Comparison of ENCODE assay signal across 21 cellular contexts in genomic region chr10:107139237-107139636, GRCh38. TPM values are rescaled to one million over a fixed set of nuclear protein-coding genes. Genes with fewer than 3 reads are reported as not detected.
A peak's percentile ranks its signal among the peaks of the same experiment; 100 is the strongest.
DNase-seq lines count a peak whose midpoint lies in the region; ATAC-seq, FAIRE-seq and TF ChIP-seq lines count a peak whose summit lies in the region.
"Had no signal": no experiment of that assay in that cellular context is flagged by ENCODE, and none has a peak within 500 bp of the region (broad histone marks: within the 10 kb centered on the region; RNA-seq: fewer than 3 reads in every experiment).

No MANE protein-coding gene starts in this region.

- peak in 1 of 2 experiments; percentile 36; a peak in 3 of 4 replicates for TF ChIP-seq RAD21 in K562 (CRISPR knock-in tag; conservative IDR thresholded peaks at IDR 0.05 in 1 of 2, IDR thresholded peaks at IDR 0.05 in 1 of 2)

- intact Hi-C loops in K562 (cut with micrococcal nuclease): loop anchor here (10.0 kb wide), 1 partner anchor 114 kb away; no protein-coding TSS in a partner anchor
- intact Hi-C loops in right lobe of liver (cut with DNase I): no loop called here

- peak; percentile 30 to 45; a peak in 3 of 4 replicates for TF ChIP-seq CTCF in GM23338 (conservative IDR thresholded peaks at IDR 0.05; ENCODE audit: low read depth in 2 of 2)
- TF ChIP-seq CTCF in OCI-LY3 (IDR thresholded peaks at IDR 0.05; ENCODE audit: low read depth, low read length): 0 out of 2 replicates have a peak, but pooled peaks have one; percentile 15
- peak in 2 of 3 experiments; percentile 10 to 38; a peak in 2 of 6 replicates for TF ChIP-seq CTCF in K562 (IDR thresholded peaks at IDR 0.05 in 2 of 3, conservative IDR thresholded peaks at IDR 0.05 in 1 of 3; ENCODE audit: insufficient read depth in 2 of 3, low read depth in 1 of 3, low read length in 3 of 3)
- peak; percentile 6 to 31 (median 19) for TF ChIP-seq CTCF in right lobe of liver (IDR thresholded peaks at IDR 0.05)

- ATAC-seq in GM23338 (no peak), K562 (no peak), right lobe of liver (peak in 1 of 4 donors; percentile 33), HG03097 (IDR thresholded peaks at IDR 0.05; ENCODE audit: low FRiP score, unreplicated experiment) (no peak), HG03520 (IDR thresholded peaks at IDR 0.05; ENCODE audit: unreplicated experiment) (no peak)
- ATAC-seq: HCT116 had no signal

- H3K9ac ChIP-seq in OCI-LY3 (ENCODE audit: low read length) (no peak overlapping the region), K562 (ENCODE audit: insufficient read depth in 1 of 2, low read depth in 2 of 2, low read length in 2 of 2) (no peak overlapping the region)
- H3K9ac ChIP-seq: GM23248, KMS-11 had no signal

- H2AFZ ChIP-seq in GM23338 (no peak overlapping the region), OCI-LY3 (ENCODE audit: low read depth, low read length) (no peak overlapping the region), K562 (ENCODE audit: low read depth, low read length) (no peak overlapping the region)
- H2AFZ ChIP-seq: GM23248 had no signal

- peaks cover 8% of the 10 kb centered on the region; the same call in 1 of the 2 replicates for H3K4me1 ChIP-seq in GM23338 (ENCODE audit: insufficient read depth)
- no peaks in the 10 kb centered on the region for H3K4me1 ChIP-seq in OCI-LY3 (ENCODE audit: low read length)
- H3K4me1 ChIP-seq in K562 (replicated peaks in 1 of 2; ENCODE audit: control insufficient read depth in 2 of 2, insufficient read depth in 2 of 2, low read length in 2 of 2): no peaks in the 10 kb centered on the region
- H3K4me1 ChIP-seq in right lobe of liver: no peaks in the 10 kb centered on the region
- H3K4me1 ChIP-seq: Caco-2 had no signal

- H3K9me2 ChIP-seq in GM23338 (ENCODE audit: insufficient read depth): no peaks in the 10 kb centered on the region; the same call in 1 of the 2 replicates

- POLR2A ChIA-PET in K562 (lab: Yijun Ruan, JAX): no interaction called here

- H3K79me2 ChIP-seq in GM23338 (replicated peaks; ENCODE audit: insufficient read depth) (no peaks in the 10 kb centered on the region), OCI-LY3 (ENCODE audit: low read length) (no peaks in the 10 kb centered on the region), K562 (ENCODE audit: control insufficient read depth, insufficient read depth, low read length) (no peaks in the 10 kb centered on the region)

- no peak overlapping the region for H3K27ac Mint-ChIP-seq in GM23338
- H3K27ac Mint-ChIP-seq: CD4-positive, alpha-beta T cell; HFFc6 had no signal

- FAIRE-seq in K562 (lab: Jason Lieb, UNC): no peak
- FAIRE-seq: A204.1, D721Med, G401.6, GM12892, GM18507 had no signal

- H3K27ac ChIP-seq in GM23338 (ENCODE audit: low read depth): no peak overlapping the region
- H3K27ac ChIP-seq in OCI-LY3 (ENCODE audit: low read length): no peak overlapping the region
- H3K27ac ChIP-seq in K562 (ENCODE audit: extremely low read depth, low read depth, low read length): no peak overlapping the region
- H3K27ac ChIP-seq in right lobe of liver: no peak overlapping the region
- H3K27ac ChIP-seq: C4-2B, GM23248, KMS-11 had no signal

- peaks cover 13% of the 10 kb centered on the region for H3K4me1 Mint-ChIP-seq in GM23338

- H3K36me3 ChIP-seq in GM23338 (ENCODE audit: insufficient read depth) (no peaks in the 10 kb centered on the region), OCI-LY3 (replicated peaks; ENCODE audit: low read depth, low read length) (no peaks in the 10 kb centered on the region), K562 (ENCODE audit: control insufficient read depth, insufficient read depth, low read length) (no peaks in the 10 kb centered on the region), right lobe of liver (no peaks in the 10 kb centered on the region)

- no peak for TF ChIP-seq EP300 in K562 (IDR thresholded peaks at IDR 0.05; ENCODE audit: low read length)

- no TSS peak for BruUV-seq in K562 (replicated peaks; lab: Mats Ljungman, UMichigan)

- H3K4me3 ChIP-seq in GM23338 (no peak overlapping the region), OCI-LY3 (ENCODE audit: low read length) (no peak overlapping the region), K562 (no peak overlapping the region), right lobe of liver (no peak overlapping the region)
- H3K4me3 ChIP-seq: GM23248 had no signal

- H3K9me3 ChIP-seq in OCI-LY3 (ENCODE audit: insufficient read depth, low read length) (no peaks in the 10 kb centered on the region), K562 (replicated peaks; ENCODE audit: control insufficient read depth, insufficient read depth, low read depth, low read length) (no peaks in the 10 kb centered on the region), right lobe of liver (no peaks in the 10 kb centered on the region)
- H3K9me3 ChIP-seq: Caco-2 had no signal

- H3K9me1 ChIP-seq in K562 (ENCODE audit: control insufficient read depth, insufficient read depth, low read length): no peaks in the 10 kb centered on the region

- no peaks in the 10 kb centered on the region for H3K36me3 Mint-ChIP-seq in GM23338 (ENCODE audit: low read depth)

- H3K27me3 ChIP-seq in GM23338 (ENCODE audit: insufficient read depth): no peaks in the 10 kb centered on the region
- H3K27me3 ChIP-seq in OCI-LY3 (ENCODE audit: low read depth, low read length): no peaks in the 10 kb centered on the region
- H3K27me3 ChIP-seq in K562 (ENCODE audit: control insufficient read depth in 2 of 2, insufficient read depth in 2 of 2, low read length in 2 of 2): no peaks in the 10 kb centered on the region
- no peaks in the 10 kb centered on the region for H3K27me3 ChIP-seq in right lobe of liver

- TF ChIP-seq POLR2A in K562 (conservative IDR thresholded peaks at IDR 0.05) (no peak), right lobe of liver (IDR thresholded peaks at IDR 0.05) (no peak)

- no peaks in the 10 kb centered on the region for H4K20me1 ChIP-seq in GM23338 (replicated peaks; ENCODE audit: insufficient read depth)
- no peaks in the 10 kb centered on the region for H4K20me1 ChIP-seq in OCI-LY3 (ENCODE audit: insufficient read depth, low read length)
- no peaks in the 10 kb centered on the region for H4K20me1 ChIP-seq in K562 (replicated peaks; ENCODE audit: control insufficient read depth, insufficient read depth, low read length)

- H3K27me3 Mint-ChIP-seq in GM23338 (ENCODE audit: insufficient read depth, low read depth, poor library complexity): peaks cover 3% of the 10 kb centered on the region
- H3K27me3 Mint-ChIP-seq: CD4-positive, alpha-beta T cell had no signal

- CTCF ChIA-PET in K562 (lab: Yijun Ruan, JAX; ENCODE audit: low intra/inter-chr PET ratio): no interaction called here

- DNase-seq in GM23338 (ENCODE audit: low spot score): no peak
- DNase-seq in K562 (ENCODE audit: extremely low read depth in 1 of 4, low spot score in 3 of 4): no peak
- no peak for DNase-seq in right lobe of liver
- DNase-seq in activated naive CD4-positive, alpha-beta T cell treated with anti-CD3 and anti-CD28 coated beads, Interleukin-2, amount 50 U/mL, for 16 hours: no peak
- DNase-seq: AML-193; Caco-2; CD4-positive, alpha-beta T cell; GM23248; H7; HFFc6 had no signal

- H3F3A ChIP-seq in GM23338 (replicated peaks; ENCODE audit: low read depth): no peaks in the 10 kb centered on the region

- in situ Hi-C loops in K562 (cut with MboI): no loop called here

- no peaks in the 10 kb centered on the region for H3K9me3 Mint-ChIP-seq in GM23338

- H3K4me2 ChIP-seq in GM23338 (no peak overlapping the region), OCI-LY3 (ENCODE audit: low read length) (no peak overlapping the region), K562 (ENCODE audit: insufficient read depth, low read length) (no peak overlapping the region)
- H3K4me2 ChIP-seq: KMS-11 had no signal

- H3K4me3 Mint-ChIP-seq in GM23338: no peak overlapping the region
- H3K4me3 Mint-ChIP-seq: CD4-positive, alpha-beta T cell; HFFc6 had no signal

TF ChIP-seq in K562, 482 proteins besides CTCF, POLR2A, EP300 and RAD21 (continues in another document):
- TF ChIP-seq ATF7 (IDR thresholded peaks at IDR 0.05) (no peak), NUFIP1 (IDR thresholded peaks at IDR 0.05; ENCODE audit: partially characterized antibody) (no peak), KDM5B (IDR thresholded peaks at IDR 0.05; ENCODE audit: insufficient replicate concordance, low read depth, low read length) (no peak), HMG20A (CRISPR knock-in tag; conservative IDR thresholded peaks at IDR 0.05) (no peak), ZFP36 (IDR thresholded peaks at IDR 0.05; ENCODE audit: low read depth, low read length, partially characterized antibody) (no peak), SRSF1 (IDR thresholded peaks at IDR 0.05; ENCODE audit: low read depth, low read length) (no peak), TCF7 (IDR thresholded peaks at IDR 0.05; ENCODE audit: borderline replicate concordance) (no peak), PHF20 (IDR thresholded peaks at IDR 0.05; ENCODE audit: partially characterized antibody) (no peak)

RNA-seq across cellular contexts. Expression of gene SORCS1, which starts 25.3 kb away (rescaled TPM):
- 7.4 and 8.9 TPM in 2 replicates for total RNA-seq in GM23338 (2014; rRNA removed; shearing (Covaris generic))
- polyA plus RNA-seq in GM23338 (2016; fragmentation: Nextera tagmentation; extraction: Ambion mirVana) (2.0 and 2.9 TPM in 2 replicates), K562 (2011; rRNA removed) (3.6 and 3.9 TPM in 2 replicates), K562 (2014; fragmentation: Illumina TruSeq; extraction: Trizol) (1.9 and 2.1 TPM in 2 replicates), K562 (2014; fragmentation: Nextera tagmentation; extraction: Ambion mirVana) (1 to 10 TPM; 1.5 to 2.6 TPM), K562 (2014; rRNA removed) (1.5 and 2.2 TPM in 2 replicates)
- total RNA-seq in K562 (2011; cell fraction: chromatin; rRNA removed; ENCODE audit: low replicate concordance): 8.9 and 11.8 TPM in 2 replicates
- 3.7 and 4.5 TPM in 2 replicates for total RNA-seq in K562 (2011; cell fraction: nucleolus; rRNA removed)
- 4.7 and 5.6 TPM in 2 replicates for total RNA-seq in K562 (2011; cell fraction: nucleoplasm; rRNA removed)
- total RNA-seq in K562 (2014; rRNA removed) (2.7 and 3.0 TPM in 2 replicates), K562 (2014; rRNA removed; fragmentation: Illumina TruSeq; extraction: Trizol) (2.7 and 3.2 TPM in 2 replicates), K562 (2015; rRNA removed; fragmentation: Illumina TruSeq; extraction: Trizol) (3.1 and 3.8 TPM in 2 replicates), K562 (2021) (2.7 TPM in 2 replicates), right lobe of liver (under 1 TPM in 4 of 6 experiments, not detected in 2; 0.04 to 0.16 (median 0.09) TPM)
- 1.3 and 1.6 TPM in 2 replicates for polyA plus RNA-seq in K562 (2011; cell fraction: cytosol; rRNA removed)
- polyA plus RNA-seq in K562 (2011; cell fraction: nucleus; rRNA removed): 10.1 and 10.7 TPM in 2 replicates
- polyA plus RNA-seq in K562 (2012): 3.7 and 6.8 TPM in 2 replicates
- polyA minus RNA-seq in K562 (2011; rRNA and poly(A)+ RNA removed): 8.1 and 9.6 TPM in 2 replicates
- polyA minus RNA-seq in K562 (2011; cell fraction: cytosol; rRNA and poly(A)+ RNA removed): 2.3 and 2.5 TPM in 2 replicates
- 6.2 and 8.1 TPM in 2 replicates for polyA minus RNA-seq in K562 (2011; cell fraction: nucleus; rRNA and poly(A)+ RNA removed)
- total RNA-seq: Caco-2; CD4-positive, alpha-beta T cell; GM23248 had no signal
- polyA plus RNA-seq: GM23248 had no signal
